12 cellular contexts compared by ENCODE assay signal in genomic region chr3:19539488-19540395, GRCh38.
DNase-seq lines count a peak whose midpoint lies in the region; ATAC-seq and TF ChIP-seq lines count a peak whose summit lies in the region.
"Had no signal": no experiment of that assay in that cellular context is flagged by ENCODE, and none has a peak within 500 bp of the region (broad histone marks: within the 10 kb centered on the region; RNA-seq: fewer than 3 reads in every experiment).

No MANE protein-coding gene starts in this region.

- no peaks in the 10 kb centered on the region for H3K9me3 ChIP-seq in mucosa of descending colon
- H3K9me3 ChIP-seq: psoas muscle, SJCRH30 had no signal

- H3K36me3 ChIP-seq in mucosa of descending colon (ENCODE audit: low read depth): no peaks in the 10 kb centered on the region
- H3K36me3 ChIP-seq: SJCRH30 had no signal

- BruUV-seq in MCF 10A (replicated peaks; lab: Mats Ljungman, UMichigan): no TSS peak

- DNase-seq in mucosa of descending colon (peak in 1 of 3 donors; percentile 16), WTC11 (ENCODE audit: low spot score) (no peak), MCF 10A (ENCODE audit: unreplicated experiment) (no peak)
- DNase-seq in NK-92 treated with Interleukin-12 subunit alpha and Interleukin-12 subunit beta, amount 100 ng/mL, for 24 hours (lab: John Stamatoyannopoulos, UW): no peak
- no peak for DNase-seq in T-helper 2 cell treated with Interferon-gamma antibody and Interleukin-4, amounts not matched to agents 5 μg/mL and 100 μg/mL, for 36 hours (ENCODE audit: low spot score)
- DNase-seq: endodermal cell, IMR-90, psoas muscle, SJCRH30 had no signal

- H3K4me1 ChIP-seq in mucosa of descending colon (ENCODE audit: low read depth): no peaks in the 10 kb centered on the region
- H3K4me1 ChIP-seq: psoas muscle, SJCRH30 had no signal

- TF ChIP-seq CTCF in mucosa of descending colon (IDR thresholded peaks at IDR 0.05) (no peak), WTC11 (IDR thresholded peaks at IDR 0.05) (no peak), MCF 10A (IDR thresholded peaks at IDR 0.05; ENCODE audit: unreplicated experiment) (no peak)

- POLR2A ChIA-PET in WTC11 (lab: Charles Lee): no interaction called here
- POLR2A ChIA-PET in MCF 10A (lab: Yijun Ruan, JAX): interaction anchor here (0.6 kb wide), 2 partner anchors 187 to 996 kb away, joined by 3 to 4 read pairs; no protein-coding TSS in a partner anchor

- H3K4me3 Mint-ChIP-seq in WTC11 (no peak overlapping the region), MCF 10A (ENCODE audit: unreplicated experiment) (no peak overlapping the region)
- no peak overlapping the region for H3K4me3 Mint-ChIP-seq in T-helper 2 cell treated with Interferon-gamma antibody and Interleukin-4, amounts not matched to agents 5 μg/mL and 100 μg/mL, for 36 hours
- H3K4me3 Mint-ChIP-seq: endodermal cell had no signal

- H3K4me1 Mint-ChIP-seq in WTC11: peaks cover 4% of the 10 kb centered on the region; the same call in 1 of the 2 replicates
- no peaks in the 10 kb centered on the region for H3K4me1 Mint-ChIP-seq in MCF 10A (ENCODE audit: insufficient read depth, unreplicated experiment)
- no peaks in the 10 kb centered on the region for H3K4me1 Mint-ChIP-seq in T-helper 2 cell treated with Interferon-gamma antibody and Interleukin-4, amounts not matched to agents 5 μg/mL and 100 μg/mL, for 36 hours (ENCODE audit: low read depth)
- H3K4me1 Mint-ChIP-seq: endodermal cell had no signal

- H3K9me3 Mint-ChIP-seq in WTC11 (no peaks in the 10 kb centered on the region), MCF 10A (ENCODE audit: unreplicated experiment) (no peaks in the 10 kb centered on the region)
- H3K9me3 Mint-ChIP-seq in T-helper 2 cell treated with Interferon-gamma antibody and Interleukin-4, amounts not matched to agents 5 μg/mL and 100 μg/mL, for 36 hours: no peaks in the 10 kb centered on the region
- H3K9me3 Mint-ChIP-seq: endodermal cell had no signal

- H3K27me3 Mint-ChIP-seq in WTC11 (ENCODE audit: low read depth) (no peaks in the 10 kb centered on the region), MCF 10A (ENCODE audit: insufficient read depth, unreplicated experiment) (peaks cover 48% of the 10 kb centered on the region)
- no peaks in the 10 kb centered on the region for H3K27me3 Mint-ChIP-seq in T-helper 2 cell treated with Interferon-gamma antibody and Interleukin-4, amounts not matched to agents 5 μg/mL and 100 μg/mL, for 36 hours (ENCODE audit: low read depth)

- no peak overlapping the region for H3K27ac Mint-ChIP-seq in WTC11
- no peak overlapping the region for H3K27ac Mint-ChIP-seq in MCF 10A (ENCODE audit: low read depth, unreplicated experiment)
- H3K27ac Mint-ChIP-seq in T-helper 2 cell treated with Interferon-gamma antibody and Interleukin-4, amounts not matched to agents 5 μg/mL and 100 μg/mL, for 36 hours: no peak overlapping the region
- H3K27ac Mint-ChIP-seq: endodermal cell had no signal

- H3K4me3 ChIP-seq in mucosa of descending colon: no peak overlapping the region
- H3K4me3 ChIP-seq: psoas muscle, SJCRH30 had no signal

- intact Hi-C loops in mucosa of descending colon (cut with DNase I, micrococcal nuclease): no loop called here
- intact Hi-C loops in MCF 10A (cut with micrococcal nuclease): loop anchor here (5.0 kb wide), 1 partner anchor 492 kb away; no protein-coding TSS in a partner anchor

- ATAC-seq in GM19023 (IDR thresholded peaks at IDR 0.05; ENCODE audit: unreplicated experiment) (peak; percentile 49), HG02623 (IDR thresholded peaks at IDR 0.05; ENCODE audit: unreplicated experiment) (peak; percentile 62), HG03558 (IDR thresholded peaks at IDR 0.05; ENCODE audit: extremely low read depth, unreplicated experiment) (peak; percentile 51), mucosa of descending colon (peak; percentile 81), WTC11 (no peak)
- ATAC-seq: psoas muscle had no signal

- H3K36me3 Mint-ChIP-seq in WTC11: no peaks in the 10 kb centered on the region
- H3K36me3 Mint-ChIP-seq in MCF 10A (ENCODE audit: insufficient read depth, unreplicated experiment): no peaks in the 10 kb centered on the region
- no peaks in the 10 kb centered on the region for H3K36me3 Mint-ChIP-seq in T-helper 2 cell treated with Interferon-gamma antibody and Interleukin-4, amounts not matched to agents 5 μg/mL and 100 μg/mL, for 36 hours (ENCODE audit: low read depth)

- CTCF ChIA-PET in WTC11 (lab: Charles Lee): interaction anchor here (0.6 kb wide), 1 partner anchor 191 kb away, joined by 3 read pairs; no protein-coding TSS in a partner anchor
- CTCF ChIA-PET in MCF 10A (lab: Yijun Ruan, JAX): interaction anchor here (0.7 to 1.9 kb wide), 6 partner anchors 10 to 406 kb away, joined by 3 to 12 read pairs (median 4); no protein-coding TSS in a partner anchor

TF ChIP-seq in WTC11, 78 proteins besides CTCF, POLR2A, EP300 and RAD21:
- TF ChIP-seq, protein P1, sequence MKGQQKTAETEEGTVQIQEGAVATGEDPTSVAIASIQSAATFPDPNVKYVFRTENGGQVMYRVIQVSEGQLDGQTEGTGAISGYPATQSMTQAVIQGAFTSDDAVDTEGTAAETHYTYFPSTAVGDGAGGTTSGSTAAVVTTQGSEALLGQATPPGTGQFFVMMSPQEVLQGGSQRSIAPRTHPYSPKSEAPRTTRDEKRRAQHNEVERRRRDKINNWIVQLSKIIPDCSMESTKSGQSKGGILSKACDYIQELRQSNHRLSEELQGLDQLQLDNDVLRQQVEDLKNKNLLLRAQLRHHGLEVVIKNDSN (CRISPR knock-in tag; IDR thresholded peaks at IDR 0.05): no peak
- TF ChIP-seq, protein P2, sequence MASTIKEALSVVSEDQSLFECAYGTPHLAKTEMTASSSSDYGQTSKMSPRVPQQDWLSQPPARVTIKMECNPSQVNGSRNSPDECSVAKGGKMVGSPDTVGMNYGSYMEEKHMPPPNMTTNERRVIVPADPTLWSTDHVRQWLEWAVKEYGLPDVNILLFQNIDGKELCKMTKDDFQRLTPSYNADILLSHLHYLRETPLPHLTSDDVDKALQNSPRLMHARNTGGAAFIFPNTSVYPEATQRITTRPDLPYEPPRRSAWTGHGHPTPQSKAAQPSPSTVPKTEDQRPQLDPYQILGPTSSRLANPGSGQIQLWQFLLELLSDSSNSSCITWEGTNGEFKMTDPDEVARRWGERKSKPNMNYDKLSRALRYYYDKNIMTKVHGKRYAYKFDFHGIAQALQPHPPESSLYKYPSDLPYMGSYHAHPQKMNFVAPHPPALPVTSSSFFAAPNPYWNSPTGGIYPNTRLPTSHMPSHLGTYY (CRISPR knock-in tag; IDR thresholded peaks at IDR 0.05): no peak
- TF ChIP-seq CREB1 (CRISPR knock-in tag; IDR thresholded peaks at IDR 0.05) (no peak), JAZF1 (CRISPR knock-in tag; IDR thresholded peaks at IDR 0.05) (no peak), PREB (CRISPR knock-in tag; IDR thresholded peaks at IDR 0.05; ENCODE audit: borderline replicate concordance) (no peak), ESRRA (CRISPR knock-in tag; IDR thresholded peaks at IDR 0.05; ENCODE audit: borderline replicate concordance) (no peak), FOXK1 (CRISPR knock-in tag; IDR thresholded peaks at IDR 0.05) (no peak), TP53 (CRISPR knock-in tag; IDR thresholded peaks at IDR 0.05) (no peak)
- TF ChIP-seq, protein P3, sequence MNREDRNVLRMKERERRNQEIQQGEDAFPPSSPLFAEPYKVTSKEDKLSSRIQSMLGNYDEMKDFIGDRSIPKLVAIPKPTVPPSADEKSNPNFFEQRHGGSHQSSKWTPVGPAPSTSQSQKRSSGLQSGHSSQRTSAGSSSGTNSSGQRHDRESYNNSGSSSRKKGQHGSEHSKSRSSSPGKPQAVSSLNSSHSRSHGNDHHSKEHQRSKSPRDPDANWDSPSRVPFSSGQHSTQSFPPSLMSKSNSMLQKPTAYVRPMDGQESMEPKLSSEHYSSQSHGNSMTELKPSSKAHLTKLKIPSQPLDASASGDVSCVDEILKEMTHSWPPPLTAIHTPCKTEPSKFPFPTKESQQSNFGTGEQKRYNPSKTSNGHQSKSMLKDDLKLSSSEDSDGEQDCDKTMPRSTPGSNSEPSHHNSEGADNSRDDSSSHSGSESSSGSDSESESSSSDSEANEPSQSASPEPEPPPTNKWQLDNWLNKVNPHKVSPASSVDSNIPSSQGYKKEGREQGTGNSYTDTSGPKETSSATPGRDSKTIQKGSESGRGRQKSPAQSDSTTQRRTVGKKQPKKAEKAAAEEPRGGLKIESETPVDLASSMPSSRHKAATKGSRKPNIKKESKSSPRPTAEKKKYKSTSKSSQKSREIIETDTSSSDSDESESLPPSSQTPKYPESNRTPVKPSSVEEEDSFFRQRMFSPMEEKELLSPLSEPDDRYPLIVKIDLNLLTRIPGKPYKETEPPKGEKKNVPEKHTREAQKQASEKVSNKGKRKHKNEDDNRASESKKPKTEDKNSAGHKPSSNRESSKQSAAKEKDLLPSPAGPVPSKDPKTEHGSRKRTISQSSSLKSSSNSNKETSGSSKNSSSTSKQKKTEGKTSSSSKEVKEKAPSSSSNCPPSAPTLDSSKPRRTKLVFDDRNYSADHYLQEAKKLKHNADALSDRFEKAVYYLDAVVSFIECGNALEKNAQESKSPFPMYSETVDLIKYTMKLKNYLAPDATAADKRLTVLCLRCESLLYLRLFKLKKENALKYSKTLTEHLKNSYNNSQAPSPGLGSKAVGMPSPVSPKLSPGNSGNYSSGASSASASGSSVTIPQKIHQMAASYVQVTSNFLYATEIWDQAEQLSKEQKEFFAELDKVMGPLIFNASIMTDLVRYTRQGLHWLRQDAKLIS (CRISPR knock-in tag; IDR thresholded peaks at IDR 0.05; ENCODE audit: borderline replicate concordance): no peak
